ENCODE assay signal across 1 cellular context in genomic region chr4:71275570-71275969, GRCh38.
TF ChIP-seq lines count a peak whose summit lies in the region.

No MANE protein-coding gene starts in this region.

TF ChIP-seq in IMR-90, 13 proteins besides CTCF, POLR2A, EP300 and RAD21:
- no peak for TF ChIP-seq ELK1 (IDR thresholded peaks at IDR 0.05; ENCODE audit: borderline replicate concordance, low read depth, low read length)
- no peak for TF ChIP-seq FOS (IDR thresholded peaks at IDR 0.05; ENCODE audit: low read depth, low read length)
- no peak for TF ChIP-seq RFX5 (IDR thresholded peaks at IDR 0.05; ENCODE audit: low read depth, low read length)
- no peak for TF ChIP-seq MAZ (IDR thresholded peaks at IDR 0.05; ENCODE audit: borderline replicate concordance, low read depth, low read length)
- TF ChIP-seq SMC3 (IDR thresholded peaks at IDR 0.05; ENCODE audit: low read depth, low read length) = no peak
- TF ChIP-seq MXI1 (IDR thresholded peaks at IDR 0.05; ENCODE audit: borderline replicate concordance, low read depth, low read length) = no peak
- TF ChIP-seq NFE2L2 (IDR thresholded peaks at IDR 0.05; ENCODE audit: low read depth, low read length) = no peak
- no peak for TF ChIP-seq CHD1 (IDR thresholded peaks at IDR 0.05; ENCODE audit: low read depth, low read length)
